ENCODE assay signal across 18 cellular contexts in genomic region chr10:131938681-131939080, GRCh38.
"Had no signal": no experiment of that assay in that cellular context is flagged by ENCODE, and none has a peak within 500 bp of the region (broad histone marks: within the 10 kb centered on the region; RNA-seq: fewer than 3 reads in every experiment).

No MANE protein-coding gene starts in this region.

- H3K9me3 Mint-ChIP-seq: activated naive CD8-positive, alpha-beta T cell treated with anti-CD3 and anti-CD28 coated beads for 36 hours; dendritic cell treated with granulocyte-macrophage colony-stimulating factor and Interleukin-4, amounts not matched to agents 40 ng/mL and 50 ng/mL, for 4 days; immature natural killer cell; naive B cell; stimulated activated naive CD8-positive, alpha-beta T cell treated with anti-CD3 and anti-CD28 coated beads, Interleukin-15, amount 100 ng/mL, for 72 hours; T-cell; WTC11 had no signal

- H3K27ac ChIP-seq: breast epithelium, foreskin keratinocyte, hepatocyte, lower lobe of right lung, tibial artery had no signal

- H3K4me3 Mint-ChIP-seq: activated naive CD8-positive, alpha-beta T cell treated with anti-CD3 and anti-CD28 coated beads for 36 hours; dendritic cell treated with granulocyte-macrophage colony-stimulating factor and Interleukin-4, amounts not matched to agents 40 ng/mL and 50 ng/mL, for 4 days; immature natural killer cell; naive B cell; stimulated activated naive CD8-positive, alpha-beta T cell treated with anti-CD3 and anti-CD28 coated beads, Interleukin-15, amount 100 ng/mL, for 72 hours; T-cell; WTC11 had no signal

- ATAC-seq: foreskin keratinocyte; lower lobe of right lung; stimulated activated naive CD8-positive, alpha-beta T cell treated with anti-CD3 and anti-CD28 coated beads, Interleukin-15, amount 100 ng/mL, for 72 hours; T-cell; WTC11 had no signal

- H3K9me3 ChIP-seq: breast epithelium, lower lobe of right lung, tibial artery had no signal

- DNase-seq: activated naive CD8-positive, alpha-beta T cell treated with anti-CD3 and anti-CD28 coated beads for 36 hours; cerebellar nuclear complex; effector CD4-positive, alpha-beta T cell; erythroblast; foreskin keratinocyte; immature natural killer cell; lower lobe of right lung; naive B cell; occipital lobe; stimulated activated CD4-positive, alpha-beta T cell treated with anti-CD3 and anti-CD28 coated beads, Interleukin-4, amount 100 ng/mL, for 24 hours; stimulated activated naive CD8-positive, alpha-beta T cell treated with anti-CD3 and anti-CD28 coated beads, Interleukin-15, amount 100 ng/mL, for 72 hours; T-helper 9 cell; tibial artery had no signal

- H3K27me3 ChIP-seq: breast epithelium, foreskin keratinocyte, hepatocyte, tibial artery had no signal

- H3K4me3 ChIP-seq: breast epithelium, hepatocyte, lower lobe of right lung, tibial artery had no signal

- H3K27me3 Mint-ChIP-seq: activated naive CD8-positive, alpha-beta T cell treated with anti-CD3 and anti-CD28 coated beads for 36 hours; dendritic cell treated with granulocyte-macrophage colony-stimulating factor and Interleukin-4, amounts not matched to agents 40 ng/mL and 50 ng/mL, for 4 days; naive B cell; stimulated activated naive CD8-positive, alpha-beta T cell treated with anti-CD3 and anti-CD28 coated beads, Interleukin-15, amount 100 ng/mL, for 72 hours; T-cell had no signal

- H3K27ac Mint-ChIP-seq: activated naive CD8-positive, alpha-beta T cell treated with anti-CD3 and anti-CD28 coated beads for 36 hours; dendritic cell treated with granulocyte-macrophage colony-stimulating factor and Interleukin-4, amounts not matched to agents 40 ng/mL and 50 ng/mL, for 4 days; immature natural killer cell; naive B cell; T-cell; WTC11 had no signal

- H3K4me1 ChIP-seq: breast epithelium, foreskin keratinocyte had no signal
